Comparison of ENCODE assay signal across 12 cellular contexts in the genomic region with DNA sequence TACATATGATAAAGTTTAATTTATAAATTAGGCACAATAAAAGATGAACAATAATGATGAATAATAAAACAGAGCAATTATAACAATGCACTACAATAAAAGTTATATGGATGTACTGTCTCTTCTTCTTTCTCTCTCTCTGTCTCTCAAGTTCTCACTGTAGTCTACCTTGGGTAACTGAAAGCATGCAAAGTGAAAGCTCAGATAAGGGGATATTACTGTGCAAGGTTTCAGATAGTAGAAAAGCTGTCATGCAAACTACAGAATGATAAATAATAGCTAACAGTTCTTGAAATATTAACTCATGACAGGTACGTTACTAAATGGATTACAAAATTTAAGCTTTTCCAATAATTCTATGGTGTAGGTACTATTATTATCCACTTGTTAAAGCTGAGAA.
DNase-seq lines count a peak whose midpoint lies in the region; ATAC-seq and FAIRE-seq lines count a peak whose summit lies in the region.
"Had no signal": no experiment of that assay in that cellular context is flagged by ENCODE, and none has a peak within 500 bp of the region (broad histone marks: within the 10 kb centered on the region; RNA-seq: fewer than 3 reads in every experiment).

No MANE protein-coding gene starts in this region.

- no peak for FAIRE-seq in HTR-8/SVneo (lab: Jason Lieb, UNC)

- ATAC-seq in GM19324 (IDR thresholded peaks at IDR 0.05; ENCODE audit: low FRiP score, unreplicated experiment), result peak; percentile 63
- ATAC-seq in HG02588 (IDR thresholded peaks at IDR 0.05; ENCODE audit: unreplicated experiment), result peak; percentile 82
- peak; percentile 86 for ATAC-seq in HG03108 (IDR thresholded peaks at IDR 0.05; ENCODE audit: unreplicated experiment)
- ATAC-seq: activated CD8-positive, alpha-beta T cell treated with anti-CD3 and anti-CD28 coated beads, Interleukin-2, amount 10 ng/mL, durations not matched to agents 7 days and 5 days had no signal

- intact Hi-C loops in head of caudate nucleus (cut with DNase I), result no loop called here

- DNase-seq in HTR-8/SVneo (ENCODE audit: insufficient read length, low spot score) (no peak), NCI-H526 treated with DMSO at 0.1 percent for 48 hours (lab: John Stamatoyannopoulos, UW) (no peak), head of caudate nucleus (no peak), pons (ENCODE audit: low spot score) (no peak)
- DNase-seq: activated CD8-positive, alpha-beta T cell treated with anti-CD3 and anti-CD28 coated beads, Interleukin-2, amount 10 ng/mL, durations not matched to agents 7 days and 5 days; amygdala; foreskin melanocyte; NCI-H2029 treated with DMSO at 0.1 percent for 48 hours; NCI-H526 had no signal
